9 cellular contexts compared by ENCODE assay signal in the genomic region with DNA sequence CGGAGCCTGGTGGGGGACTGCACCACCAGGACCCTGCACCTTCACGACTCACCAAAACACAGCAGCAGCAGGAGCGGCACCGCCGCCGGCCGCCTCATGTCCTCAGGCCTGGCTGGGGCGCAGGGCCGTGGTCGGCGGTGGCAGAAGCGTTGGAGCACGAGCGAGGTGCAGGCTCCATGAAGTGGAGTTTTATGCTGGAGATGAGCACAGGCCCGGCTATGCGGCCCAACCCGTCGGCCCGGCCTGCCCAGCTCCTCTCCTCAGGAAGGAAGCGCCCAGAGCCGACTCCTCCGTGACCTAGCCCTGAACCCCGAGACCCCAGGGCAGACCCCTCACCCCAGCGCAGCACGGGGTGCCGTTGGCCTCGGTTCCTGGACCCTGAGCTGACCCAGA. TPM values are rescaled to one million over a fixed set of nuclear protein-coding genes. Genes with fewer than 3 reads are reported as not detected.
DNase-seq lines count a peak whose midpoint lies in the region; ATAC-seq and TF ChIP-seq lines count a peak whose summit lies in the region.
"Had no signal": no experiment of that assay in that cellular context is flagged by ENCODE, and none has a peak within 500 bp of the region (broad histone marks: within the 10 kb centered on the region; RNA-seq: fewer than 3 reads in every experiment).

TSS of gene PRSS27 (minus strand) at position 162 of the 393 bp plus-strand sequence. CDS start at position 98, 64 bp downstream.

- peak within 1 kb of the TSS; percentile 76 for H3K4me3 Mint-ChIP-seq in activated naive CD8-positive, alpha-beta T cell
- H3K4me3 Mint-ChIP-seq in immature natural killer cell: peak within 1 kb of the TSS; percentile 57 to 74 (median 73)

- H3K9me3 ChIP-seq in SK-N-SH (no peaks in the 10 kb centered on the region), stomach (no peaks in the 10 kb centered on the region)

- TF ChIP-seq POLR2A in stomach (IDR thresholded peaks at IDR 0.05): no peak

- H3K27me3 ChIP-seq in SK-N-SH (ENCODE audit: insufficient read depth): no peaks in the 10 kb centered on the region
- peaks cover 0 to 25% (median 15%) of the 10 kb centered on the region in 3 donors for H3K27me3 ChIP-seq in stomach

- peaks cover 4% of the 10 kb centered on the region for H3K4me1 Mint-ChIP-seq in activated naive CD8-positive, alpha-beta T cell (ENCODE audit: low read depth)
- H3K4me1 Mint-ChIP-seq in immature natural killer cell: peaks cover 0 to 1% of the 10 kb centered on the region in 2 donors

- POLR2A ChIA-PET in SK-N-SH (lab: Yijun Ruan, JAX): interaction anchor here (0.9 to 2.3 kb wide), 2 partner anchors 38 to 163 kb away, joined by 3 to 8 read pairs; partner anchors contain the start of genes FLYWCH2 and KCTD5

- H3K36me3 ChIP-seq in SK-N-SH (replicated peaks in 1 of 2; ENCODE audit: control insufficient read depth in 1 of 2, insufficient read depth in 2 of 2, low read length in 1 of 2): no peaks in the 10 kb centered on the region
- H3K36me3 ChIP-seq in stomach: no peaks in the 10 kb centered on the region

- H3K4me2 ChIP-seq in SK-N-SH: peak within 1 kb of the TSS; percentile 88

- TF ChIP-seq EP300 in SK-N-SH (IDR thresholded peaks at IDR 0.05; ENCODE audit: borderline replicate concordance in 1 of 2, low read depth in 1 of 2, low read length in 1 of 2) (no peak), stomach (IDR thresholded peaks at IDR 0.05) (no peak)

- ATAC-seq in SK-N-SH treated with all-trans-retinoic acid at 6 μM for 48 hours: no peak
- ATAC-seq in HG03135 (IDR thresholded peaks at IDR 0.05; ENCODE audit: unreplicated experiment): no peak
- ATAC-seq in GM18907 (IDR thresholded peaks at IDR 0.05; ENCODE audit: unreplicated experiment): no peak

- intact Hi-C loops in stomach (cut with DNase I; ENCODE audit: low total_unique reads): no loop called here

- H3K36me3 Mint-ChIP-seq in activated naive CD8-positive, alpha-beta T cell: no peaks in the 10 kb centered on the region
- peaks cover 0 to 3% (median 0%) of the 10 kb centered on the region in 3 donors for H3K36me3 Mint-ChIP-seq in immature natural killer cell

- H3K4me3 ChIP-seq in SK-N-SH (ENCODE audit: low read depth in 2 of 2, low read length in 1 of 2) (peak within 1 kb of the TSS; percentile 48 to 79), stomach (peak within 1 kb of the TSS; percentile 59 to 70 (median 68))

- CTCF ChIA-PET in SK-N-SH (lab: Yijun Ruan, JAX): interaction anchor here (1.1 kb wide), 2 partner anchors 10 to 207 kb away, joined by 3 to 4 read pairs; no protein-coding TSS in a partner anchor

- H3K4me1 ChIP-seq in SK-N-SH (ENCODE audit: control insufficient read depth in 1 of 2, insufficient read depth in 2 of 2, low read depth in 1 of 2, low read length in 1 of 2): peaks cover 3 to 11% of the 10 kb centered on the region in 2 experiments; a peak in 1 of 4 replicates
- peaks cover 26 to 43% (median 38%) of the 10 kb centered on the region in 4 donors for H3K4me1 ChIP-seq in stomach

- H3K27ac Mint-ChIP-seq in activated naive CD8-positive, alpha-beta T cell: peak within 1 kb of the TSS; percentile 50
- H3K27ac Mint-ChIP-seq in immature natural killer cell: peak within 1 kb of the TSS in 2 of 6 donors; percentile 36 to 64

- DNase-seq in SK-N-SH: no peak
- DNase-seq in immature natural killer cell: no peak
- DNase-seq in stomach: no peak
- no peak for DNase-seq in COLO829 (ENCODE audit: low spot score)
- DNase-seq: ACHN had no signal

- H3K79me2 ChIP-seq in SK-N-SH (ENCODE audit: insufficient read depth): peaks cover 6% of the 10 kb centered on the region; the same call in 1 of the 2 replicates

- H3F3A ChIP-seq in SK-N-SH (replicated peaks; ENCODE audit: insufficient read depth): no peaks in the 10 kb centered on the region

- peak within 1 kb of the TSS; percentile 90 for H2AFZ ChIP-seq in SK-N-SH (ENCODE audit: low read depth)

- H3K27ac ChIP-seq in SK-N-SH (ENCODE audit: low read depth in 2 of 2, low read length in 1 of 2) (peak within 1 kb of the TSS; percentile 51 to 76), stomach (peak within 1 kb of the TSS; percentile 66 to 92 (median 87))

- H3K9me3 Mint-ChIP-seq in activated naive CD8-positive, alpha-beta T cell (ENCODE audit: low read depth): no peaks in the 10 kb centered on the region
- no peaks in the 10 kb centered on the region for H3K9me3 Mint-ChIP-seq in immature natural killer cell

- H3K27me3 Mint-ChIP-seq in activated naive CD8-positive, alpha-beta T cell: peaks cover 4% of the 10 kb centered on the region
- peaks cover 3 to 5% (median 4%) of the 10 kb centered on the region in 3 donors for H3K27me3 Mint-ChIP-seq in immature natural killer cell (ENCODE audit: low read depth in 3 of 3)

- TF ChIP-seq CTCF in SK-N-SH (IDR thresholded peaks at IDR 0.05) (no peak), stomach (IDR thresholded peaks at IDR 0.05) (no peak)

- no peaks in the 10 kb centered on the region for H3K9me2 ChIP-seq in SK-N-SH

- H3K9ac ChIP-seq in SK-N-SH: peak within 1 kb of the TSS; percentile 96

- WGBS in SK-N-SH (ENCODE audit: low lambda C conversion rate): 65% methylated on average over 7 of the region's 27 CpGs
- WGBS in stomach, 5 donors: 71 to 82% (median 81%) methylated on average over 17 to 27 of the region's 27 CpGs

- no peaks in the 10 kb centered on the region for H4K20me1 ChIP-seq in SK-N-SH (ENCODE audit: insufficient read depth)

- no peak for TF ChIP-seq RAD21 in SK-N-SH (IDR thresholded peaks at IDR 0.05; ENCODE audit: low read length)

TF ChIP-seq in SK-N-SH, 30 proteins besides CTCF, POLR2A, EP300 and RAD21 (continues in another document):
- no peak for TF ChIP-seq JUND (IDR thresholded peaks at IDR 0.05)
- TF ChIP-seq TCF12 (IDR thresholded peaks at IDR 0.05): no peak
- TF ChIP-seq, protein P1, sequence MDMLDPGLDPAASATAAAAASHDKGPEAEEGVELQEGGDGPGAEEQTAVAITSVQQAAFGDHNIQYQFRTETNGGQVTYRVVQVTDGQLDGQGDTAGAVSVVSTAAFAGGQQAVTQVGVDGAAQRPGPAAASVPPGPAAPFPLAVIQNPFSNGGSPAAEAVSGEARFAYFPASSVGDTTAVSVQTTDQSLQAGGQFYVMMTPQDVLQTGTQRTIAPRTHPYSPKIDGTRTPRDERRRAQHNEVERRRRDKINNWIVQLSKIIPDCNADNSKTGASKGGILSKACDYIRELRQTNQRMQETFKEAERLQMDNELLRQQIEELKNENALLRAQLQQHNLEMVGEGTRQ (IDR thresholded peaks at IDR 0.05; ENCODE audit: borderline replicate concordance, low read depth, low read length): no peak
- no peak for TF ChIP-seq GATA2 (CRISPR knock-in tag; IDR thresholded peaks at IDR 0.05)
- TF ChIP-seq POLR2AphosphoS5 (IDR thresholded peaks at IDR 0.05; ENCODE audit: low read depth, low read length): no peak
- TF ChIP-seq TEAD4 (IDR thresholded peaks at IDR 0.05; ENCODE audit: borderline replicate concordance, insufficient read depth): no peak
- no peak for TF ChIP-seq CHD2 (IDR thresholded peaks at IDR 0.05; ENCODE audit: low read length, partially characterized antibody)
- no peak for TF ChIP-seq SIN3A (IDR thresholded peaks at IDR 0.05; ENCODE audit: borderline replicate concordance, low read depth, low read length)
- TF ChIP-seq FOSL2 (IDR thresholded peaks at IDR 0.05; ENCODE audit: borderline replicate concordance, low read depth): no peak
- TF ChIP-seq, protein P2, sequence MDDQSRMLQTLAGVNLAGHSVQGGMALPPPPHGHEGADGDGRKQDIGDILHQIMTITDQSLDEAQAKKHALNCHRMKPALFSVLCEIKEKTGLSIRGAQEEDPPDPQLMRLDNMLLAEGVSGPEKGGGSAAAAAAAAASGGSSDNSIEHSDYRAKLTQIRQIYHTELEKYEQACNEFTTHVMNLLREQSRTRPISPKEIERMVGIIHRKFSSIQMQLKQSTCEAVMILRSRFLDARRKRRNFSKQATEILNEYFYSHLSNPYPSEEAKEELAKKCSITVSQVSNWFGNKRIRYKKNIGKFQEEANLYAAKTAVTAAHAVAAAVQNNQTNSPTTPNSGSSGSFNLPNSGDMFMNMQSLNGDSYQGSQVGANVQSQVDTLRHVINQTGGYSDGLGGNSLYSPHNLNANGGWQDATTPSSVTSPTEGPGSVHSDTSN (IDR thresholded peaks at IDR 0.05): no peak

TF ChIP-seq in SK-N-SH treated with all-trans-retinoic acid at 6 μM for 48 hours, 23 proteins besides CTCF, POLR2A, EP300 and RAD21:
- TF ChIP-seq ISL1 (CRISPR knock-in tag; IDR thresholded peaks at IDR 0.05): no peak
- no peak for TF ChIP-seq OSR1 (CRISPR knock-in tag; IDR thresholded peaks at IDR 0.05)
- TF ChIP-seq, protein P3, sequence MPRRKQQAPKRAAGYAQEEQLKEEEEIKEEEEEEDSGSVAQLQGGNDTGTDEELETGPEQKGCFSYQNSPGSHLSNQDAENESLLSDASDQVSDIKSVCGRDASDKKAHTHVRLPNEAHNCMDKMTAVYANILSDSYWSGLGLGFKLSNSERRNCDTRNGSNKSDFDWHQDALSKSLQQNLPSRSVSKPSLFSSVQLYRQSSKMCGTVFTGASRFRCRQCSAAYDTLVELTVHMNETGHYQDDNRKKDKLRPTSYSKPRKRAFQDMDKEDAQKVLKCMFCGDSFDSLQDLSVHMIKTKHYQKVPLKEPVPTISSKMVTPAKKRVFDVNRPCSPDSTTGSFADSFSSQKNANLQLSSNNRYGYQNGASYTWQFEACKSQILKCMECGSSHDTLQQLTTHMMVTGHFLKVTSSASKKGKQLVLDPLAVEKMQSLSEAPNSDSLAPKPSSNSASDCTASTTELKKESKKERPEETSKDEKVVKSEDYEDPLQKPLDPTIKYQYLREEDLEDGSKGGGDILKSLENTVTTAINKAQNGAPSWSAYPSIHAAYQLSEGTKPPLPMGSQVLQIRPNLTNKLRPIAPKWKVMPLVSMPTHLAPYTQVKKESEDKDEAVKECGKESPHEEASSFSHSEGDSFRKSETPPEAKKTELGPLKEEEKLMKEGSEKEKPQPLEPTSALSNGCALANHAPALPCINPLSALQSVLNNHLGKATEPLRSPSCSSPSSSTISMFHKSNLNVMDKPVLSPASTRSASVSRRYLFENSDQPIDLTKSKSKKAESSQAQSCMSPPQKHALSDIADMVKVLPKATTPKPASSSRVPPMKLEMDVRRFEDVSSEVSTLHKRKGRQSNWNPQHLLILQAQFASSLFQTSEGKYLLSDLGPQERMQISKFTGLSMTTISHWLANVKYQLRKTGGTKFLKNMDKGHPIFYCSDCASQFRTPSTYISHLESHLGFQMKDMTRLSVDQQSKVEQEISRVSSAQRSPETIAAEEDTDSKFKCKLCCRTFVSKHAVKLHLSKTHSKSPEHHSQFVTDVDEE (CRISPR knock-in tag; IDR thresholded peaks at IDR 0.05): no peak

RNA-seq across cellular contexts. Expression of gene PRSS27, which starts in this region (rescaled TPM):
- polyA plus RNA-seq in SK-N-SH (2012; rRNA removed) (7.6 and 7.7 TPM in 2 replicates), immature natural killer cell (under 1 TPM in 1 of 3 donors, not detected in 2; 0.18 TPM), stomach (10 to 100 TPM in 1 of 3 donors, under 1 TPM in 2; 0.50 to 74.4 (median 0.76) TPM)
- polyA plus RNA-seq in SK-N-SH (2012; cell fraction: cytosol; rRNA removed): 3.3 and 4.3 TPM in 2 replicates
- polyA plus RNA-seq in SK-N-SH (2012; cell fraction: nucleus; rRNA removed): 17.4 and 23.0 TPM in 2 replicates
- under 1 TPM in 1 of 5 donors, not detected in 4; 0.55 TPM for total RNA-seq in stomach
